ENCODE assay signal across 24 cellular contexts in genomic region chr16:2299121-2299914, GRCh38.
"Had no signal": no experiment of that assay in that cellular context is flagged by ENCODE, and none has a peak within 500 bp of the region (broad histone marks: within the 10 kb centered on the region; RNA-seq: fewer than 3 reads in every experiment).

No MANE protein-coding gene starts in this region.

- H3K9me3 ChIP-seq: esophagus muscularis mucosa, gastrocnemius medialis, heart right ventricle, psoas muscle, spleen, stomach, thoracic aorta, transverse colon had no signal

- H3K27ac ChIP-seq: epithelial cell of prostate, esophagus muscularis mucosa, gastrocnemius medialis, heart right ventricle, psoas muscle, spleen, stomach, thoracic aorta, transverse colon had no signal

- FAIRE-seq: colon, islet of Langerhans had no signal

- ATAC-seq: effector memory CD8-positive, alpha-beta T cell; gastrocnemius medialis; heart right ventricle; naive thymus-derived CD4-positive, alpha-beta T cell; psoas muscle; sciatic nerve; stimulated activated memory B cell treated with anti-CD40 and anti-IgM and Interleukin-4, amounts not matched to agents 10 μg/mL and 1 μg/mL and 100 μg/mL, for 72 hours had no signal

- H3K4me3 ChIP-seq: esophagus muscularis mucosa, gastrocnemius medialis, heart right ventricle, psoas muscle, spleen, stomach, thoracic aorta, transverse colon had no signal

- H3K36me3 ChIP-seq: transverse colon had no signal

- DNase-seq: effector memory CD8-positive, alpha-beta T cell; gastrocnemius medialis; heart right ventricle; hypothalamus; kidney glomerular epithelial cell; mammary epithelial cell; naive thymus-derived CD4-positive, alpha-beta T cell; nucleus accumbens; psoas muscle; retina; spleen; stimulated activated CD4-positive, alpha-beta T cell treated with anti-CD3 and anti-CD28 coated beads, Interleukin-15, amount 100 ng/mL, for 24 hours; stimulated activated CD4-positive, alpha-beta T cell treated with anti-CD3 and anti-CD28 coated beads, Interleukin-1b, Interleukin-23, amount 100 ng/mL, for 48 hours; stimulated activated CD4-positive, alpha-beta T cell treated with anti-CD3 and anti-CD28 coated beads, Interleukin-4, amount 100 ng/mL, for 24 hours; stomach; substantia nigra; transverse colon had no signal

- H3K4me1 ChIP-seq: gastrocnemius medialis, psoas muscle, stomach, transverse colon had no signal

- H3K27me3 ChIP-seq: esophagus muscularis mucosa, gastrocnemius medialis, heart right ventricle, spleen, stomach, transverse colon had no signal
